In the genomic region with DNA sequence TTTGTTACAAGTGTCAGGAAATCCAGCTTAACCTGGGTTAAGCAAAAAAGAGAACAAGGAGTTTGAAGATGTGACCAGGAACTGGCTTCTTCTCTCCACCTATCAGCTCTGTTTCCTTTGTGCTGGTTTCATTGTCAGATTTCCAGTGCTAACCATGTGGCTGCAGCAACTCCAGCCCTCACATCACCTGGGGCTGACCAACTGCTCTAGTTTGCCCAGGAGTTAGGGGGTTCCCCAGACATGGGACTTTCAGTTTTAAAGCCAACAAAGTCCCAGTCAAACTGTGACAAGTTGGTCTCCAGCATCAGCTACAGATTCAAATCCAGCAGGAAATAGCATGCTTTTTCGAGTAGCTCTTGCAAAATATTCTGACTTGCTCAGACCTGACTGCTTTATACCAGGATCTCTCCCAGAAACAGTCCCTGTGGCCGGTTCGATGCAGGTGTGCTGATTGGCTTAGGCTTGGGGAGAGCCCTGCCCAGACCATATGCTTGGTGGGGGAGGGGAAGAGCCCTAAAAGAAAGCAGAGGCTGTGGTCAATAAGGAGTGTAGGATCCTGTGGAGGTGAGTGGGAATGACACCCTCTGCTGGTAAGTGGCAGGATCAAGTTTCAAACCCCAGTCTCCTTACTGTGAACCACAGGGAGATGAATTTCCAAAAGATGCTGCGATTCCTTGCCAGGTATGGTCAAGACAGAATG, we compare ENCODE assay signal across 9 cellular contexts. TPM values are rescaled to one million over a fixed set of nuclear protein-coding genes. Genes with fewer than 3 reads are reported as not detected.
DNase-seq lines count a peak whose midpoint lies in the region; ATAC-seq, FAIRE-seq and TF ChIP-seq lines count a peak whose summit lies in the region.
"Had no signal": no experiment of that assay in that cellular context is flagged by ENCODE, and none has a peak within 500 bp of the region (broad histone marks: within the 10 kb centered on the region; RNA-seq: fewer than 3 reads in every experiment).

No MANE protein-coding gene starts in this region.

- intact Hi-C loops in thyroid gland (cut with DNase I) = loop anchor here (10.0 kb wide), 1 partner anchor 127 kb away; no protein-coding TSS in a partner anchor

- H3K4me3 ChIP-seq in thyroid gland (replicated peaks in 1 of 3) = no peak overlapping the region

- H3K4me1 ChIP-seq in thyroid gland = peaks cover 13% of the 10 kb centered on the region in 2 donors

- TF ChIP-seq POLR2A in thyroid gland (IDR thresholded peaks at IDR 0.05) = no peak

- no peaks in the 10 kb centered on the region for H3K36me3 ChIP-seq in thyroid gland

- DNase-seq in D721Med (ENCODE audit: insufficient read length, low spot score) (no peak), RPMI7951 (ENCODE audit: low read depth) (peak; percentile 67), glutamatergic neuron (peak; percentile 39), thyroid gland (no peak), NCI-H1048 (lab: John Stamatoyannopoulos, UW) (no peak)

- WGBS in thyroid gland, 2 donors = 51 to 63% methylated on average over 4 of the region's 4 CpGs

- H3K27me3 Mint-ChIP-seq in glutamatergic neuron (ENCODE audit: unreplicated experiment) = peaks cover 3% of the 10 kb centered on the region

- FAIRE-seq in D721Med (lab: Jason Lieb, UNC) = no peak

- TF ChIP-seq CTCF in D721Med (IDR thresholded peaks at IDR 0.05; ENCODE audit: insufficient read depth, missing control alignments) = peak; percentile 41
- TF ChIP-seq CTCF in glutamatergic neuron (IDR thresholded peaks at IDR 0.05; ENCODE audit: partially characterized antibody, unreplicated experiment) = peak; percentile 34
- TF ChIP-seq CTCF in thyroid gland (IDR thresholded peaks at IDR 0.05) = peak in 4 of 6 experiments; percentile 14 to 51 (median 46)

- no peaks in the 10 kb centered on the region for H3K9me3 ChIP-seq in thyroid gland

- H3K27me3 ChIP-seq in thyroid gland = no peaks in the 10 kb centered on the region

- peaks cover 9% of the 10 kb centered on the region for H3K36me3 Mint-ChIP-seq in glutamatergic neuron (ENCODE audit: unreplicated experiment)

- H3K9me3 Mint-ChIP-seq in glutamatergic neuron (ENCODE audit: unreplicated experiment) = no peaks in the 10 kb centered on the region

- H3K4me3 Mint-ChIP-seq in glutamatergic neuron (ENCODE audit: unreplicated experiment) = no peak overlapping the region

- H3K27ac ChIP-seq in thyroid gland = no peak overlapping the region

- peaks cover 18% of the 10 kb centered on the region for H3K4me1 Mint-ChIP-seq in glutamatergic neuron (ENCODE audit: low read depth, unreplicated experiment)

- ATAC-seq in GM19372 (IDR thresholded peaks at IDR 0.05; ENCODE audit: low read depth, unreplicated experiment) (peak; percentile 70), HG03280 (IDR thresholded peaks at IDR 0.05; ENCODE audit: unreplicated experiment) (peak; percentile 58), GM18517 (IDR thresholded peaks at IDR 0.05; ENCODE audit: unreplicated experiment) (no peak)

- H3K27ac Mint-ChIP-seq in glutamatergic neuron (ENCODE audit: unreplicated experiment) = peak overlapping the region; percentile 75

RNA-seq across cellular contexts. Expression of gene KCNE4, which starts 49.5 kb away (rescaled TPM):
- 13.8 and 16.4 TPM in 2 replicates for total RNA-seq in RPMI7951 (2014; rRNA removed; shearing (Covaris generic))
- total RNA-seq in glutamatergic neuron (ENCODE audit: unreplicated experiment) = not detected
- 10 to 100 TPM in 3 of 4 donors, 1 to 10 TPM in 1; 7.8 to 19.6 (median 18.4) TPM for total RNA-seq in thyroid gland
- total RNA-seq: pulmonary artery endothelial cell had no signal

Comparison
In these comparisons a context has a peak if more than half of its experiments do, and no peak if none do; other contexts are left out.
1. DNase-seq: peak in RPMI7951 (single experiment) and glutamatergic neuron (single experiment); none in D721Med (single experiment), thyroid gland (0 of 2) and NCI-H1048 (single experiment).
2. Peak in every context shown above with its lines, with median percentiles within 50 percentile points of each other: CTCF ChIP-seq.